Comparison of ENCODE assay signal across 1 cellular context in genomic region chr11:71252782-71253730, GRCh38.
TF ChIP-seq lines count a peak whose summit lies in the region.

No MANE protein-coding gene starts in this region.

TF ChIP-seq in HepG2, 621 proteins besides CTCF, POLR2A, EP300 and RAD21 (continued from another document and continues in another):
- TF ChIP-seq ZNF691 (CRISPR knock-in tag; IDR thresholded peaks at IDR 0.05; ENCODE audit: borderline replicate concordance, low read depth) (no peak), HCFC1 (IDR thresholded peaks at IDR 0.05; ENCODE audit: low read depth, low read length) (no peak), ZBTB34 (CRISPR knock-in tag; IDR thresholded peaks at IDR 0.05) (no peak; the same call in 1 of the 2 replicates), REXO4 (CRISPR knock-in tag; IDR thresholded peaks at IDR 0.05; ENCODE audit: borderline replicate concordance) (no peak), NPAS2 (CRISPR knock-in tag; IDR thresholded peaks at IDR 0.05; ENCODE audit: borderline replicate concordance) (no peak), ZNF556 (CRISPR knock-in tag; IDR thresholded peaks at IDR 0.05; ENCODE audit: borderline replicate concordance) (peak; percentile 68; the same call in 1 of the 2 replicates), ZFP1 (CRISPR knock-in tag; IDR thresholded peaks at IDR 0.05) (0 out of 2 replicates have a peak, but pooled peaks have one; percentile 48), ZNF616 (CRISPR knock-in tag; IDR thresholded peaks at IDR 0.05; ENCODE audit: low read depth) (no peak), GLMP (CRISPR knock-in tag; IDR thresholded peaks at IDR 0.05; ENCODE audit: borderline replicate concordance) (no peak), DPF2 (CRISPR knock-in tag; IDR thresholded peaks at IDR 0.05; ENCODE audit: borderline replicate concordance, low read depth) (peak; percentile 64; the same call in 1 of the 2 replicates), ZBTB14 (CRISPR knock-in tag; IDR thresholded peaks at IDR 0.05) (0 out of 2 replicates have a peak, but pooled peaks have one; percentile 21), ZNF513 (CRISPR knock-in tag; conservative IDR thresholded peaks at IDR 0.05) (no peak), ZFP90 (CRISPR knock-in tag; IDR thresholded peaks at IDR 0.05; ENCODE audit: borderline replicate concordance) (peak; percentile 76; the same call in 1 of the 2 replicates), CENPT (CRISPR knock-in tag; IDR thresholded peaks at IDR 0.05; ENCODE audit: low read depth) (no peak), KDM4B (CRISPR knock-in tag; IDR thresholded peaks at IDR 0.05) (no peak), MXI1 (IDR thresholded peaks at IDR 0.05; ENCODE audit: borderline replicate concordance, low read depth, low read length) (peak; percentile 51; the same call in 2 of the 3 replicates), EEA1 (CRISPR knock-in tag; IDR thresholded peaks at IDR 0.05; ENCODE audit: borderline replicate concordance) (no peak), ZNF615 (CRISPR knock-in tag; IDR thresholded peaks at IDR 0.05; ENCODE audit: borderline replicate concordance) (no peak), BORCS8-MEF2B (CRISPR knock-in tag; IDR thresholded peaks at IDR 0.05) (no peak; the same call in 1 of the 2 replicates), ZNF496 (CRISPR knock-in tag; IDR thresholded peaks at IDR 0.05; ENCODE audit: insufficient replicate concordance) (no peak), CBX2 (IDR thresholded peaks at IDR 0.05; ENCODE audit: low read depth, low read length) (no peak), CBX2 (CRISPR knock-in tag; IDR thresholded peaks at IDR 0.05; ENCODE audit: low read depth) (no peak), TRAFD1 (CRISPR knock-in tag; IDR thresholded peaks at IDR 0.05; ENCODE audit: borderline replicate concordance) (no peak), MAF1 (CRISPR knock-in tag; IDR thresholded peaks at IDR 0.05; ENCODE audit: borderline replicate concordance) (0 out of 2 replicates have a peak, but pooled peaks have one; percentile 46), ZNF17 (CRISPR knock-in tag; IDR thresholded peaks at IDR 0.05) (no peak), HNF4G (IDR thresholded peaks at IDR 0.05; ENCODE audit: borderline replicate concordance, low read depth, low read length) (peak; percentile 71), HNF4G (CRISPR knock-in tag; IDR thresholded peaks at IDR 0.05; ENCODE audit: borderline replicate concordance, low read depth) (peak; percentile 50; the same call in 1 of the 2 replicates), ZNF205 (CRISPR knock-in tag; IDR thresholded peaks at IDR 0.05) (no peak), KLF16 (CRISPR knock-in tag; IDR thresholded peaks at IDR 0.05) (no peak; a peak in 1 of 4 replicates), BATF2 (CRISPR knock-in tag; IDR thresholded peaks at IDR 0.05) (no peak), TERF1 (CRISPR knock-in tag; IDR thresholded peaks at IDR 0.05) (no peak), ZNF101 (CRISPR knock-in tag; IDR thresholded peaks at IDR 0.05; ENCODE audit: borderline replicate concordance, low read depth) (no peak), TBX3 (IDR thresholded peaks at IDR 0.05; ENCODE audit: borderline replicate concordance) (peak; percentile 47; the same call in 1 of the 2 replicates), CHD2 (IDR thresholded peaks at IDR 0.05; ENCODE audit: low read depth, low read length) (no peak), CENPX (CRISPR knock-in tag; IDR thresholded peaks at IDR 0.05) (no peak), ZFAT (CRISPR knock-in tag; conservative IDR thresholded peaks at IDR 0.05) (no peak), PATZ1 (CRISPR knock-in tag; IDR thresholded peaks at IDR 0.05) (peak; percentile 78), ZHX2 (IDR thresholded peaks at IDR 0.05; ENCODE audit: low read depth) (no peak), ZHX2 (CRISPR knock-in tag; IDR thresholded peaks at IDR 0.05; ENCODE audit: borderline replicate concordance) (no peak; the same call in 1 of the 2 replicates), ZNF562 (CRISPR knock-in tag; IDR thresholded peaks at IDR 0.05; ENCODE audit: borderline replicate concordance) (no peak)
